20 cellular contexts compared by ENCODE assay signal in genomic region chr5:125537661-125538060, GRCh38.
DNase-seq lines count a peak whose midpoint lies in the region; ATAC-seq, FAIRE-seq and TF ChIP-seq lines count a peak whose summit lies in the region.
"Had no signal": no experiment of that assay in that cellular context is flagged by ENCODE, and none has a peak within 500 bp of the region (broad histone marks: within the 10 kb centered on the region; RNA-seq: fewer than 3 reads in every experiment).

No MANE protein-coding gene starts in this region.

- CTCF ChIA-PET in RWPE1 (lab: Yijun Ruan, JAX), result no interaction called here

- no peak for ATAC-seq in HG03139 (IDR thresholded peaks at IDR 0.05; ENCODE audit: unreplicated experiment)
- no peak for ATAC-seq in HG03175 (IDR thresholded peaks at IDR 0.05; ENCODE audit: unreplicated experiment)
- ATAC-seq in GM18520 (IDR thresholded peaks at IDR 0.05; ENCODE audit: unreplicated experiment), result no peak

- no peak overlapping the region for H2AFZ ChIP-seq in astrocyte (ENCODE audit: low read depth, low read length)
- H2AFZ ChIP-seq: GM23248 had no signal

- TF ChIP-seq CTCF in RWPE1 (conservative IDR thresholded peaks at IDR 0.05; ENCODE audit: low read depth) (no peak), astrocyte (IDR thresholded peaks at IDR 0.05; ENCODE audit: insufficient read depth, low read depth, low read length) (no peak)

- POLR2A ChIA-PET in RWPE1 (lab: Yijun Ruan, JAX; ENCODE audit: low non-redundant PET), result no interaction called here

- H4K20me1 ChIP-seq in astrocyte (ENCODE audit: insufficient read depth, low read length), result no peaks in the 10 kb centered on the region

- DNase-seq in LHCN-M2 (ENCODE audit: low read depth) (peak; percentile 52), RWPE1 (ENCODE audit: low spot score) (no peak), astrocyte (ENCODE audit: low read depth) (no peak), myocyte (ENCODE audit: low read depth) (peak; percentile 16), activated gamma-delta T cell (lab: John Stamatoyannopoulos, UW) (no peak)
- DNase-seq: C1 segment of cervical spinal cord; Caco-2; CD4-positive, alpha-beta memory T cell; DMS153; DND-41; GM23248; H7; HCEC 1CT had no signal

- peaks cover 6% of the 10 kb centered on the region for H3K4me1 ChIP-seq in astrocyte (ENCODE audit: insufficient read depth, low read length)
- H3K4me1 ChIP-seq: Caco-2 had no signal

- H3K9ac ChIP-seq in astrocyte (ENCODE audit: low read length), result no peak overlapping the region
- H3K9ac ChIP-seq: GM23248 had no signal

- H3K4me3 ChIP-seq in astrocyte (ENCODE audit: insufficient read depth, low read depth, low read length), result no peak overlapping the region
- H3K4me3 ChIP-seq: GM23248 had no signal

- no peak overlapping the region for H3K4me3 Mint-ChIP-seq in astrocyte (ENCODE audit: unreplicated experiment)
- H3K4me3 Mint-ChIP-seq: CD4-positive, alpha-beta memory T cell had no signal

- no peaks in the 10 kb centered on the region for H3K27me3 Mint-ChIP-seq in astrocyte (ENCODE audit: low read depth, unreplicated experiment)
- H3K27me3 Mint-ChIP-seq: CD4-positive, alpha-beta memory T cell had no signal

- H3K27ac Mint-ChIP-seq in astrocyte (ENCODE audit: unreplicated experiment), result peak overlapping the region; percentile 14
- H3K27ac Mint-ChIP-seq: CD4-positive, alpha-beta memory T cell had no signal

- H3K36me3 Mint-ChIP-seq in astrocyte (ENCODE audit: low read depth, unreplicated experiment), result no peaks in the 10 kb centered on the region
- H3K36me3 Mint-ChIP-seq: CD4-positive, alpha-beta memory T cell had no signal

- H3K27me3 ChIP-seq in astrocyte (ENCODE audit: insufficient read depth, low read length), result no peaks in the 10 kb centered on the region

- peaks cover 18% of the 10 kb centered on the region for H3K9me3 Mint-ChIP-seq in astrocyte (ENCODE audit: unreplicated experiment)

- no peak overlapping the region for H3K4me2 ChIP-seq in astrocyte (ENCODE audit: low read length)

- peak overlapping the region; percentile 53; the same call in 1 of the 2 replicates for H3K27ac ChIP-seq in RWPE1
- H3K27ac ChIP-seq in astrocyte (ENCODE audit: low read depth, low read length), result no peak overlapping the region
- H3K27ac ChIP-seq: GM23248 had no signal

- H3K79me2 ChIP-seq in astrocyte (ENCODE audit: insufficient read depth, low read length), result no peaks in the 10 kb centered on the region

- no peaks in the 10 kb centered on the region for H3K36me3 ChIP-seq in astrocyte (ENCODE audit: insufficient read depth, low read length)

- no peak for FAIRE-seq in astrocyte (lab: Jason Lieb, UNC)
- FAIRE-seq: G401.6, GM12892, GM19239, H1 had no signal

- no peaks in the 10 kb centered on the region for H3K9me3 ChIP-seq in astrocyte (ENCODE audit: insufficient read depth, low read depth, low read length)

- peaks cover 16% of the 10 kb centered on the region for H3K4me1 Mint-ChIP-seq in astrocyte (ENCODE audit: low read depth, unreplicated experiment)
- H3K4me1 Mint-ChIP-seq: CD4-positive, alpha-beta memory T cell had no signal

Comparison
In these comparisons a context has a peak if more than half of its experiments do, and no peak if none do; other contexts are left out.
1. DNase-seq: peak in LHCN-M2 (single experiment) and myocyte (single experiment); none in RWPE1 (single experiment), astrocyte (single experiment) and activated gamma-delta T cell (single experiment).